11 cellular contexts compared by ENCODE assay signal in genomic region chr2:143594745-143595144, GRCh38.
"Had no signal": no experiment of that assay in that cellular context is flagged by ENCODE, and none has a peak within 500 bp of the region (broad histone marks: within the 10 kb centered on the region; RNA-seq: fewer than 3 reads in every experiment).

No MANE protein-coding gene starts in this region.

- H3K4me2 ChIP-seq: GM23338 had no signal

- H3K4me1 Mint-ChIP-seq: GM23338 had no signal

- H2AFZ ChIP-seq: GM23248, GM23338 had no signal

- H3K4me3 Mint-ChIP-seq: GM23338, H9, HFFc6 had no signal

- H3K27ac ChIP-seq: GM23248 had no signal

- H3K4me3 ChIP-seq: GM23248, GM23338, HAP-1 had no signal

- H3K36me3 ChIP-seq: HAP-1 had no signal

- FAIRE-seq: H1, H54 had no signal

- H3K9me3 Mint-ChIP-seq: GM23338, H9, HFFc6 had no signal

- DNase-seq: GM23248, GOT3, H7, H9, HCEC 1CT, HFFc6 had no signal

- ATAC-seq: GM23338, HCT116 had no signal

- H3K4me1 ChIP-seq: HAP-1 had no signal

- H3K9ac ChIP-seq: GM23248 had no signal

- H3K27ac Mint-ChIP-seq: GM23338, H9, HFFc6 had no signal

- H3K9me3 ChIP-seq: HAP-1 had no signal
